ENCODE assay signal across 29 cellular contexts in the genomic region with DNA sequence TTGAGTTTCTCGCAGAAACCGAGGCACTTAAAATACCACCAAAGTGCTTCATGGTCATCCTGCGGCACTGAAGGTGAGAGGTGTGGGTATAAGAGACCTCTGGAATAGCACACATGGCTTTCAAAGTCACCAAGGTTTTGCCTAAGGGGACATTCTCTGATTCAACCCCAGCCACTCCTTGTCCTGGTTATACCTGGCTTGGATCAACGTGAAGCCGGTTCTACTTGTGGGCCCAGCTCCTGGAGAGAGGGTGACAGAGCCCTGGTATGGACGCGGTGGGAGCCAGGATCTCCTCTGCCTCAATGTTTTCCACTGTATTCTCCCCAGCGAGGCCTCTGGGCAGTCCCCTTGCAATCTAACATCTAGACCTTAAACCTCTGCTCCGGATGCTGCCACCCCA.
"Had no signal": no experiment of that assay in that cellular context is flagged by ENCODE, and none has a peak within 500 bp of the region (broad histone marks: within the 10 kb centered on the region; RNA-seq: fewer than 3 reads in every experiment).

No MANE protein-coding gene starts in this region.

- H3K27me3 ChIP-seq: adrenal gland, breast epithelium, Peyer's patch, SJCRH30 had no signal

- H3K27ac ChIP-seq: adrenal gland, breast epithelium, Peyer's patch, RWPE1, SJCRH30 had no signal

- H3K9me3 ChIP-seq: adrenal gland, breast epithelium, Peyer's patch, SJCRH30, SK-N-SH had no signal

- DNase-seq: activated CD4-positive, alpha-beta T cell treated with anti-CD3 and anti-CD28 coated beads for 48 hours; activated CD4-positive, alpha-beta T cell treated with anti-CD3 and anti-CD28 coated beads, Interleukin-2, amount 50 U/mL, for 4 hours; activated CD4-positive, CD25-positive, alpha-beta regulatory T cell treated with anti-CD3 and anti-CD28 coated beads, Interleukin-2, amount 50 U/mL, for 72 hours; activated CD8-positive, alpha-beta T cell treated with anti-CD3 and anti-CD28 coated beads, Interleukin-2, amount 10 ng/mL, durations not matched to agents 7 days and 5 days; activated naive CD4-positive, alpha-beta T cell treated with anti-CD3 and anti-CD28 coated beads, Interleukin-2, amount 50 U/mL, for 16 hours; activated naive CD8-positive, alpha-beta T cell treated with anti-CD3 and anti-CD28 coated beads, Interleukin-2, amount 10 ng/mL, durations not matched to agents 7 days and 5 days; activated T-cell treated with anti-CD3 and anti-CD28 coated beads, Interleukin-2, amount 50 U/mL, for 72 hours; aorta; caudate nucleus; Karpas-422; MM.1S; NCI-H1105; NCI-H1436; NCI-H1694 treated with DMSO at 0.1 percent for 48 hours; NCI-H2029 treated with DMSO at 0.1 percent for 48 hours; NCI-H345; NCI-H510A; NCI-H526 treated with DMSO at 0.1 percent for 48 hours; NCI-H82; OCI-M1; Peyer's patch; Right ventricle myocardium superior; SJCRH30; SK-N-SH; SW 1271 had no signal

- H3K9me2 ChIP-seq: SK-N-SH had no signal

- H3K4me2 ChIP-seq: SK-N-SH had no signal

- H3K4me3 ChIP-seq: adrenal gland, breast epithelium, Peyer's patch, SJCRH30 had no signal

- H3K4me1 ChIP-seq: Peyer's patch, SJCRH30 had no signal

- ATAC-seq: activated CD8-positive, alpha-beta T cell treated with anti-CD3 and anti-CD28 coated beads, Interleukin-2, amount 10 ng/mL, durations not matched to agents 7 days and 5 days; activated T-cell treated with anti-CD3 and anti-CD28 coated beads, Interleukin-2, amount 50 U/mL, for 72 hours; WTC11 had no signal

- H3K36me3 ChIP-seq: adrenal gland, breast epithelium, Peyer's patch, SJCRH30 had no signal
